31 cellular contexts compared by ENCODE assay signal in genomic region chr2:46962751-46963150, GRCh38. TPM values are rescaled to one million over a fixed set of nuclear protein-coding genes. Genes with fewer than 3 reads are reported as not detected.
DNase-seq lines count a peak whose midpoint lies in the region; ATAC-seq and TF ChIP-seq lines count a peak whose summit lies in the region.
"Had no signal": no experiment of that assay in that cellular context is flagged by ENCODE, and none has a peak within 500 bp of the region (broad histone marks: within the 10 kb centered on the region; RNA-seq: fewer than 3 reads in every experiment).

No MANE protein-coding gene starts in this region.

- H2BK5ac ChIP-seq in IMR-90 (ENCODE audit: low read depth, low read length, poor library complexity, severe bottlenecking) = no peak overlapping the region

- H3K27me3 Mint-ChIP-seq in T-helper 17 cell (no peaks in the 10 kb centered on the region), Calu3 (ENCODE audit: unreplicated experiment) (no peaks in the 10 kb centered on the region)
- H3K27me3 Mint-ChIP-seq: CD4-positive, alpha-beta T cell; stimulated activated naive CD8-positive, alpha-beta T cell treated with anti-CD3 and anti-CD28 coated beads, Interleukin-15, Interleukin-2, amounts not matched to agents 100 ng/mL and 50 ng/mL, for 24 hours had no signal

- H4K91ac ChIP-seq in IMR-90 (ENCODE audit: insufficient read depth, low read depth, low read length) = no peak overlapping the region

- no peak overlapping the region for H2BK120ac ChIP-seq in IMR-90 (ENCODE audit: low read depth, low read length)

- no peak overlapping the region for H4K5ac ChIP-seq in IMR-90 (ENCODE audit: low read depth, low read length)

- no peak overlapping the region for H2AFZ ChIP-seq in IMR-90 (replicated peaks; ENCODE audit: low read length, poor library complexity)
- H2AFZ ChIP-seq: parathyroid adenoma had no signal

- dilution Hi-C loops in IMR-90 (cut with HindIII; ENCODE audit: low sequenced_read_pairs, unreplicated experiment) = no loop called here

- no peak overlapping the region for H3K23ac ChIP-seq in IMR-90 (ENCODE audit: low read depth, low read length)

- peaks cover 4% of the 10 kb centered on the region for H3K36me3 Mint-ChIP-seq in T-helper 17 cell (ENCODE audit: low read depth)
- peaks cover 9% of the 10 kb centered on the region for H3K36me3 Mint-ChIP-seq in Calu3 (ENCODE audit: insufficient read depth, unreplicated experiment)

- peaks cover 20% of the 10 kb centered on the region for H3K9me1 ChIP-seq in IMR-90 (ENCODE audit: insufficient read depth, low read length)

- ATAC-seq in IMR-90 (ENCODE audit: low read depth) (no peak), T-helper 17 cell (no peak)
- ATAC-seq: activated CD8-positive, alpha-beta T cell treated with anti-CD3 and anti-CD28 coated beads, Interleukin-2, amount 10 ng/mL, durations not matched to agents 7 days and 5 days; left lobe of liver; Panc1 had no signal

- peaks cover 21 to 73% of the 10 kb centered on the region in 2 experiments for H3K79me1 ChIP-seq in IMR-90 (ENCODE audit: low read depth in 1 of 2, low read length in 2 of 2)

- peaks cover 37% of the 10 kb centered on the region for H3K36me3 ChIP-seq in IMR-90 (ENCODE audit: control insufficient read depth, insufficient read depth, low read length)
- peaks cover 6 to 41% (median 34%) of the 10 kb centered on the region in 4 donors for H3K36me3 ChIP-seq in esophagus muscularis mucosa
- peaks cover 8 to 14% of the 10 kb centered on the region in 2 donors for H3K36me3 ChIP-seq in thyroid gland
- H3K36me3 ChIP-seq: colonic mucosa had no signal

- no peak overlapping the region for H3K4me2 ChIP-seq in IMR-90 (ENCODE audit: low read depth, low read length)

- BruUV-seq in IMR-90 (replicated peaks; lab: Mats Ljungman, UMichigan) = no TSS peak
- no TSS peak for BruUV-seq in Calu3 (replicated peaks; lab: Mats Ljungman, UMichigan)

- H3K4me3 Mint-ChIP-seq in T-helper 17 cell (no peak overlapping the region), Calu3 (ENCODE audit: low read depth, unreplicated experiment) (no peak overlapping the region)
- H3K4me3 Mint-ChIP-seq: activated CD8-positive, alpha-beta T cell treated with anti-CD3 and anti-CD28 coated beads, Interleukin-2, amount 10 ng/mL, durations not matched to agents 7 days and 5 days; CD4-positive, alpha-beta T cell; immature natural killer cell; neural crest cell; stimulated activated naive CD8-positive, alpha-beta T cell treated with anti-CD3 and anti-CD28 coated beads, Interleukin-15, Interleukin-2, amounts not matched to agents 100 ng/mL and 50 ng/mL, for 24 hours had no signal

- CTCF ChIA-PET in IMR-90 (lab: Yijun Ruan, JAX) (no interaction called here), Calu3 (lab: Charles Lee) (interaction anchor here (0.8 to 0.9 kb wide), 2 partner anchors 18 to 20 kb away, joined by 3 read pairs; no protein-coding TSS in a partner anchor)

- H4K20me1 ChIP-seq in IMR-90 (ENCODE audit: insufficient read depth, low read length) = no peaks in the 10 kb centered on the region

- H2BK20ac ChIP-seq in IMR-90 (ENCODE audit: low read depth, low read length) = no peak overlapping the region

- POLR2A ChIA-PET in IMR-90 (lab: Charles Lee; ENCODE audit: unreplicated experiment) = no interaction called here

- no peak overlapping the region for H3K56ac ChIP-seq in IMR-90 (ENCODE audit: extremely low read depth, insufficient read depth, low read length)

- H3K27me3 ChIP-seq in IMR-90 (ENCODE audit: control insufficient read depth, insufficient read depth, low read length) (no peaks in the 10 kb centered on the region), esophagus muscularis mucosa (no peaks in the 10 kb centered on the region), thyroid gland (no peaks in the 10 kb centered on the region)
- H3K27me3 ChIP-seq: colonic mucosa, tibial nerve had no signal

- peak overlapping the region; percentile 25; the same call in 1 of the 2 replicates for H2AK5ac ChIP-seq in IMR-90 (ENCODE audit: low read depth, low read length)

- no peak for TF ChIP-seq RAD21 in IMR-90 (IDR thresholded peaks at IDR 0.05; ENCODE audit: low read length)

- H3K4me3 ChIP-seq in IMR-90 (ENCODE audit: insufficient read depth, low read depth, low read length) (no peak overlapping the region), esophagus muscularis mucosa (no peak overlapping the region), thyroid gland (replicated peaks in 1 of 3) (no peak overlapping the region)
- H3K4me3 ChIP-seq: colonic mucosa, tibial nerve had no signal

- no peak overlapping the region for H3K9ac ChIP-seq in IMR-90 (ENCODE audit: low read depth, low read length)
- H3K9ac ChIP-seq: parathyroid adenoma had no signal

- in situ Hi-C loops in IMR-90 (cut with MboI; ENCODE audit: low sequenced_read_pairs) = no loop called here

- 60% methylated on average over 1 of the region's 2 CpGs; no CpG with 5 or more reads in 1 of the 2 experiments for WGBS in IMR-90 (ENCODE audit: extremely low coverage in 2 of 2, insufficient read length in 1 of 2), 2 experiments
- 100% methylated on average over 2 of the region's 2 CpGs for WGBS in esophagus muscularis mucosa
- 81 to 94% methylated on average over 2 of the region's 2 CpGs for WGBS in thyroid gland, 2 donors

- H3K18ac ChIP-seq in IMR-90 (ENCODE audit: low read depth, low read length) = no peak overlapping the region

- peaks cover 21% of the 10 kb centered on the region for H3K4me1 ChIP-seq in IMR-90 (ENCODE audit: control insufficient read depth, insufficient read depth, low read length)
- peaks cover 3 to 51% (median 42%) of the 10 kb centered on the region in 4 donors for H3K4me1 ChIP-seq in esophagus muscularis mucosa
- peaks cover 58 to 70% of the 10 kb centered on the region in 2 donors for H3K4me1 ChIP-seq in thyroid gland
- H3K4me1 ChIP-seq: parathyroid adenoma had no signal

- intact Hi-C loops in IMR-90 (cut with micrococcal nuclease) (no loop called here), esophagus muscularis mucosa (cut with DNase I) (no loop called here), thyroid gland (cut with DNase I) (no loop called here), Calu3 (cut with micrococcal nuclease; ENCODE audit: unreplicated experiment) (no loop called here)

- TF ChIP-seq CTCF in IMR-90 (conservative IDR thresholded peaks at IDR 0.05; ENCODE audit: low read depth, low read length) = no peak
- TF ChIP-seq CTCF in esophagus muscularis mucosa (IDR thresholded peaks at IDR 0.05) = no peak
- TF ChIP-seq CTCF in thyroid gland (IDR thresholded peaks at IDR 0.05) = no peak
- no peak for TF ChIP-seq CTCF in Calu3 (IDR thresholded peaks at IDR 0.05; ENCODE audit: unreplicated experiment)

- H3K4ac ChIP-seq in IMR-90 (ENCODE audit: low read depth, low read length) = no peak overlapping the region

- no peak for TF ChIP-seq EP300 in esophagus muscularis mucosa (IDR thresholded peaks at IDR 0.05)

- H3K9me3 Mint-ChIP-seq in Calu3 (ENCODE audit: low read depth, unreplicated experiment) = no peaks in the 10 kb centered on the region
- H3K9me3 Mint-ChIP-seq: CD4-positive, alpha-beta T cell; immature natural killer cell; neural crest cell; stimulated activated naive CD8-positive, alpha-beta T cell treated with anti-CD3 and anti-CD28 coated beads, Interleukin-15, Interleukin-2, amounts not matched to agents 100 ng/mL and 50 ng/mL, for 24 hours had no signal

- no peak overlapping the region for H3K14ac ChIP-seq in IMR-90 (replicated peaks; ENCODE audit: low read depth, low read length)

- no peak for DNase-seq in IMR-90
- DNase-seq in T-helper 17 cell = no peak
- DNase-seq in esophagus muscularis mucosa (ENCODE audit: extremely low spot score) = no peak
- no peak for DNase-seq in thyroid gland
- DNase-seq in Calu3 = no peak
- no peak for DNase-seq in NCI-H526 treated with DMSO at 0.1 percent for 48 hours (lab: John Stamatoyannopoulos, UW)
- DNase-seq in NCI-H2227 treated with DMSO at 0.1 percent for 48 hours (lab: John Stamatoyannopoulos, UW) = no peak
- DNase-seq: activated CD4-positive, alpha-beta T cell treated with anti-CD3 and anti-CD28 coated beads for 4 hours; activated CD8-positive, alpha-beta T cell treated with anti-CD3 and anti-CD28 coated beads, Interleukin-2, amount 10 ng/mL, durations not matched to agents 7 days and 5 days; activated naive CD4-positive, alpha-beta T cell treated with anti-CD3 and anti-CD28 coated beads, Interleukin-2, amount 50 U/mL, for 16 hours; anterior cingulate cortex; CD4-positive, alpha-beta T cell; colonic mucosa; effector memory CD4-positive, alpha-beta T cell; GOT3; immature natural killer cell; mesendoderm; NCI-H1105 treated with DMSO at 0.1 percent for 48 hours; NCI-H187 treated with DMSO at 0.1 percent for 48 hours; NCI-H2171; NCI-H510A treated with DMSO at 0.1 percent for 48 hours; SIG-M5; stimulated activated CD4-positive, alpha-beta T cell treated with anti-CD3 and anti-CD28 coated beads, Interleukin-1b, Interleukin-23, amount 100 ng/mL, for 48 hours; T-helper 9 cell had no signal

- H3K4me1 Mint-ChIP-seq in T-helper 17 cell (peaks cover 21% of the 10 kb centered on the region), Calu3 (ENCODE audit: low read depth, unreplicated experiment) (peaks cover 38% of the 10 kb centered on the region)
- H3K4me1 Mint-ChIP-seq: neural crest cell had no signal

- no peak overlapping the region for H4K8ac ChIP-seq in IMR-90 (ENCODE audit: low read depth in 2 of 2, low read length in 2 of 2)

- H2BK15ac ChIP-seq in IMR-90 (ENCODE audit: low read depth, low read length) = no peak overlapping the region

- H3K27ac Mint-ChIP-seq in T-helper 17 cell (peak overlapping the region; percentile 64), Calu3 (ENCODE audit: unreplicated experiment) (no peak overlapping the region)
- H3K27ac Mint-ChIP-seq: activated CD8-positive, alpha-beta T cell treated with anti-CD3 and anti-CD28 coated beads, Interleukin-2, amount 10 ng/mL, durations not matched to agents 7 days and 5 days; CD4-positive, alpha-beta T cell; stimulated activated naive CD8-positive, alpha-beta T cell treated with anti-CD3 and anti-CD28 coated beads, Interleukin-15, Interleukin-2, amounts not matched to agents 100 ng/mL and 50 ng/mL, for 24 hours had no signal

- no peak overlapping the region for H3K27ac ChIP-seq in IMR-90 (ENCODE audit: insufficient read depth, low read length)
- peak overlapping the region; percentile 7 to 83 (median 22) for H3K27ac ChIP-seq in esophagus muscularis mucosa (replicated peaks in 1 of 4)
- H3K27ac ChIP-seq in thyroid gland = peak overlapping the region; percentile 80 to 99 (median 97)
- H3K27ac ChIP-seq: colonic mucosa, epithelial cell of prostate, parathyroid adenoma had no signal

- H3K9me3 ChIP-seq in IMR-90 (ENCODE audit: control insufficient read depth, insufficient read depth, low read length) = no peaks in the 10 kb centered on the region
- no peaks in the 10 kb centered on the region for H3K9me3 ChIP-seq in T-helper 17 cell (ENCODE audit: control insufficient read depth, low read length, poor library complexity, severe bottlenecking)
- no peaks in the 10 kb centered on the region for H3K9me3 ChIP-seq in esophagus muscularis mucosa
- H3K9me3 ChIP-seq in thyroid gland = no peaks in the 10 kb centered on the region
- H3K9me3 ChIP-seq: colonic mucosa, tibial nerve had no signal

- no peak overlapping the region for H2AK9ac ChIP-seq in IMR-90 (replicated peaks; ENCODE audit: low read depth, low read length, poor library complexity)

- no peak for TF ChIP-seq POLR2A in IMR-90 (IDR thresholded peaks at IDR 0.05; ENCODE audit: low read depth, low read length)
- no peak for TF ChIP-seq POLR2A in esophagus muscularis mucosa (IDR thresholded peaks at IDR 0.05; ENCODE audit: low read depth)
- TF ChIP-seq POLR2A in thyroid gland (IDR thresholded peaks at IDR 0.05) = no peak

RNA-seq across cellular contexts. Expression of gene TTC7A, which starts 21.7 kb away (rescaled TPM):
- total RNA-seq in IMR-90 (2012; rRNA removed) (10.6 and 11.8 TPM in 2 replicates), T-helper 17 cell (10 to 100 TPM; 56.3 to 63.0 TPM), esophagus muscularis mucosa (10 to 100 TPM; 17.1 to 38.0 (median 24.8) TPM), thyroid gland (10 to 100 TPM; 27.5 to 46.8 (median 39.5) TPM), Calu3 (2022) (26.2 and 28.4 TPM in 2 replicates)
- 23.0 and 23.9 TPM in 2 replicates for polyA plus RNA-seq in IMR-90 (2012; rRNA removed)
- polyA plus RNA-seq in IMR-90 (2012; cell fraction: cytosol; rRNA removed) = 13.6 and 14.0 TPM in 2 replicates
- polyA plus RNA-seq in IMR-90 (2012; cell fraction: nucleus; rRNA removed; ENCODE audit: low replicate concordance) = 111 and 172 TPM in 2 replicates

RNA-seq across cellular contexts. Expression of gene MCFD2, which starts 47.1 kb away (rescaled TPM):
- total RNA-seq in IMR-90 (2012; rRNA removed) (177 and 219 TPM in 2 replicates), T-helper 17 cell (10 to 100 TPM; 29.0 to 41.9 TPM), esophagus muscularis mucosa (10 to 100 TPM; 61.9 to 89.5 (median 74.2) TPM), thyroid gland (100 to 1,000 TPM; 131 to 223 (median 169) TPM), Calu3 (2022) (99.8 and 108 TPM in 2 replicates)
- 127 and 145 TPM in 2 replicates for polyA plus RNA-seq in IMR-90 (2012; rRNA removed)
- polyA plus RNA-seq in IMR-90 (2012; cell fraction: cytosol; rRNA removed) = 51.2 and 117 TPM in 2 replicates
- 56.9 and 86.4 TPM in 2 replicates for polyA plus RNA-seq in IMR-90 (2012; cell fraction: nucleus; rRNA removed; ENCODE audit: low replicate concordance)
